9 cellular contexts compared by ENCODE assay signal in the genomic region with DNA sequence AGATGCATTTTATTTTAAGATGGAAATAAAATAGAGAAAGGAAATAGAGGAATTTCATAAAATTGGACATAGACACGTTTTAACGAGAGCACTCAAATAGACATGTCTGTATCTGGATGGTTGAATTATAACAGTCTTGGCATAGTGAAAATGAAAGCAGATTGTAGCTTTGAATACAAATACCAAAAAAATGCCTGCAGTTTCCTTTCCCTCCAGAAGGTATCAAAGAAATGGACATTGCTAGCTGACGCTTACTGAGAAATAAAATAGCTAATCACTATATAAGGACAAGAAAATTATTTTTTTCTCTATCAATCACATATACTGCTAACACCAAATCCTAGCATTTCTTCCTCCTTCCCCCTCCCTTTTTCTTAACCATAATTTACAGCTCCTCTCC. TPM values are rescaled to one million over a fixed set of nuclear protein-coding genes. Genes with fewer than 3 reads are reported as not detected.
DNase-seq lines count a peak whose midpoint lies in the region; ATAC-seq, FAIRE-seq and TF ChIP-seq lines count a peak whose summit lies in the region.
"Had no signal": no experiment of that assay in that cellular context is flagged by ENCODE, and none has a peak within 500 bp of the region (broad histone marks: within the 10 kb centered on the region; RNA-seq: fewer than 3 reads in every experiment).

No MANE protein-coding gene starts in this region.

- no peaks in the 10 kb centered on the region for H3K79me2 ChIP-seq in ACC112 (ENCODE audit: control insufficient read depth, insufficient read depth, low read length, unreplicated experiment)

- no peaks in the 10 kb centered on the region for H3K36me3 ChIP-seq in ACC112 (ENCODE audit: insufficient read depth, low read length)
- no peaks in the 10 kb centered on the region for H3K36me3 ChIP-seq in ascending aorta
- H3K36me3 ChIP-seq in neutrophil, result no peaks in the 10 kb centered on the region
- H3K36me3 ChIP-seq: cardiac muscle cell had no signal

- H3K4me3 ChIP-seq in ACC112 (ENCODE audit: low read depth, low read length), result peak overlapping the region; percentile 48
- peak overlapping the region; percentile 36 to 42 for H3K4me3 ChIP-seq in ascending aorta
- peak overlapping the region; percentile 33 to 36 for H3K4me3 ChIP-seq in neutrophil (ENCODE audit: low read depth in 1 of 2, low read length in 1 of 2)
- H3K4me3 ChIP-seq: cardiac muscle cell had no signal

- no peaks in the 10 kb centered on the region for H3K27me3 ChIP-seq in ACC112 (ENCODE audit: insufficient read depth, low read length)
- H3K27me3 ChIP-seq in ascending aorta, result no peaks in the 10 kb centered on the region
- H3K27me3 ChIP-seq in neutrophil, result no peaks in the 10 kb centered on the region
- H3K27me3 ChIP-seq: cardiac muscle cell had no signal

- H3K4me1 ChIP-seq in ACC112 (ENCODE audit: control insufficient read depth, insufficient read depth, low read length, unreplicated experiment) (peaks cover 28% of the 10 kb centered on the region), ascending aorta (peaks cover 4 to 6% of the 10 kb centered on the region in 2 donors), neutrophil (ENCODE audit: control insufficient read depth in 1 of 2, insufficient read depth in 1 of 2, low read depth in 1 of 2, low read length in 1 of 2) (peaks cover 11 to 13% of the 10 kb centered on the region in 2 experiments)

- peak; percentile 92 for ATAC-seq in GM18867 (IDR thresholded peaks at IDR 0.05; ENCODE audit: unreplicated experiment)
- ATAC-seq in HG03135 (IDR thresholded peaks at IDR 0.05; ENCODE audit: unreplicated experiment), result peak; percentile 74

- H3K9me3 ChIP-seq in ascending aorta (no peaks in the 10 kb centered on the region), neutrophil (no peaks in the 10 kb centered on the region)

- peak overlapping the region; percentile 3; the same call in 1 of the 2 replicates for H3K27ac ChIP-seq in ACC112 (ENCODE audit: low read depth, low read length)
- H3K27ac ChIP-seq in ascending aorta, result peak overlapping the region in 1 of 2 donors; percentile 12
- peak overlapping the region; percentile 48 for H3K27ac ChIP-seq in neutrophil
- H3K27ac ChIP-seq in caudate nucleus (ENCODE audit: low read depth, low read length), result no peak overlapping the region
- H3K27ac ChIP-seq: cardiac muscle cell had no signal

- FAIRE-seq in frontal cortex (lab: Jason Lieb, UNC), result no peak

- DNase-seq in ascending aorta (ENCODE audit: low spot score in 2 of 2) (no peak), caudate nucleus (lab: John Stamatoyannopoulos, UW) (no peak), HuH-7 (ENCODE audit: low spot score) (no peak), frontal cortex (ENCODE audit: low spot score in 2 of 2) (no peak)

- H2AFZ ChIP-seq in ACC112 (ENCODE audit: low read length, unreplicated experiment), result peak overlapping the region; percentile 58

- TF ChIP-seq CTCF in ascending aorta (IDR thresholded peaks at IDR 0.05) (no peak), neutrophil (IDR thresholded peaks at IDR 0.05) (peak; percentile 28)

- intact Hi-C loops in ascending aorta (cut with DNase I), result loop anchor here (5.0 kb wide), 1 partner anchor 213 kb away; a partner anchor contains a TSS

RNA-seq across cellular contexts. Expression of a gene that starts 11.4 kb away (rescaled TPM):
- total RNA-seq in ascending aorta (22.4 TPM), frontal cortex (68.9 TPM)
